ENCODE assay signal across 8 cellular contexts in the genomic region with DNA sequence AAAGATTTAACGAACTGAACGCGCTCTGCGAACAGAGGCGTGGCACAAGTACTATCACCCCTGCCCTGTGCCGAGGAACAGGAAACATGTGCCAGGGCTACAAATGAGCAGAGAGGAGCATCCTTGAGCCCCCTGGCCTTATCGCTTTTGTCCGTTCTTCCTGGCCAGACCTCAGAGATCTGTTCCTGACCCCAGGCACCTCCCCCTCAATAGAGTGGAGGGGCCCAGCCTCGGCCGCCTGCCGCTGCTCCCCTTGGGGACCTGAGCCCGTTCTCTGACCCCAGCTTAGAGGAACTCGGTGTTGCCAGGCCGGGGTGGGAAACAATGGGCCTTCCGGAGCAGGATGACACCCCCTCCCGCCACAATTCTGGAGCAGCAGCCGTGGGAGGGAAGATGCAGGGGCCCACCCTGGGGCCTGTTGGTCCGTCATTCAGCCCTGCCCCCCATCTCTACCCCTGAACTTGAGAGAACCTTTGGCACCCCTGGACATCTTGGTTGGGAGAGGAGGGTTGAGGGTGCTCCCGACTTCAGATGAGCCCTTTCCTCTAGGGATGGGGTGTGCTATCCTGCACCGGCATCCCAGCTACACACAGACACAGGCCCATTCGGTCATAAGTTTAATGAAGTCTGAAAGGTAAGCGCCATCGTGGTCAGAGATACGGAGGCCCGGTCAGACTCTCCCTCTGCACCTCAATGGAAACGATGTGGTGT. TPM values are rescaled to one million over a fixed set of nuclear protein-coding genes. Genes with fewer than 3 reads are reported as not detected.
A peak's percentile ranks its signal among the peaks of the same experiment; 100 is the strongest.
DNase-seq lines count a peak whose midpoint lies in the region; ATAC-seq and TF ChIP-seq lines count a peak whose summit lies in the region.

No MANE protein-coding gene starts in this region.

- DNase-seq in CD8-positive, alpha-beta T cell = peak in 3 of 7 experiments; percentile 8 to 58 (median 43)
- DNase-seq in Jurkat, Clone E6-1 (ENCODE audit: low read depth, low spot score) = no peak
- peak; percentile 56 for DNase-seq in activated CD4-positive, alpha-beta T cell treated with anti-CD3 and anti-CD28 coated beads for 48 hours
- DNase-seq in heart right ventricle (peak; percentile 77 to 88), skeletal muscle cell (ENCODE audit: low read depth) (no peak)

- CTCF ChIA-PET in CD8-positive, alpha-beta T cell (lab: Charles Lee) = interaction anchor here (0.7 to 1.8 kb wide), 5 partner anchors 21 to 185 kb away, joined by 3 to 6 read pairs (median 3); partner anchors contain the start of gene KDM6B

- H3K27me3 ChIP-seq in CD8-positive, alpha-beta T cell (ENCODE audit: insufficient read depth, low read length) = no peaks in the 10 kb centered on the region
- H3K27me3 ChIP-seq in heart right ventricle = no peaks in the 10 kb centered on the region

- WGBS in heart right ventricle, 2 donors = 12 to 18% methylated on average over 26 of the region's 26 CpGs

- peaks cover 17% of the 10 kb centered on the region for H3K36me3 Mint-ChIP-seq in CD8-positive, alpha-beta T cell

- intact Hi-C loops in CD8-positive, alpha-beta T cell (cut with DNase I, micrococcal nuclease) = loop anchor here (2.0 to 5.0 kb wide), 3 partner anchors 169 to 549 kb away; partner anchors contain the start of genes TP53 (in 2 of the 2), EIF5A (in 1 of the 2), POLR2A (in 1 of the 2) and SLC35G6 (in 1 of the 2)
- intact Hi-C loops in heart right ventricle (cut with DNase I) = loop anchor here in 8 of 10 donors (2.0 to 10.0 kb wide), 7 partner anchors 13 to 299 kb away; partner anchors contain the start of genes KDM6B (in 3 of the 8), PER1 (in 1 of the 8) and RNF227 (in 1 of the 8)

- no peak overlapping the region for H3K27ac Mint-ChIP-seq in CD8-positive, alpha-beta T cell

- no peaks in the 10 kb centered on the region for H3K9me3 ChIP-seq in CD8-positive, alpha-beta T cell (ENCODE audit: low read length)
- H3K9me3 ChIP-seq in heart right ventricle = no peaks in the 10 kb centered on the region

- no peaks in the 10 kb centered on the region for H3K9me3 Mint-ChIP-seq in CD8-positive, alpha-beta T cell

- H3K4me1 Mint-ChIP-seq in CD8-positive, alpha-beta T cell (ENCODE audit: low read depth) = peaks cover 14% of the 10 kb centered on the region

- TF ChIP-seq CTCF in CD8-positive, alpha-beta T cell (IDR thresholded peaks at IDR 0.05) = no peak
- no peak for TF ChIP-seq CTCF in heart right ventricle (IDR thresholded peaks at IDR 0.05)

- H3K4me3 Mint-ChIP-seq in CD8-positive, alpha-beta T cell = no peak overlapping the region

- H3K36me3 ChIP-seq in CD8-positive, alpha-beta T cell (ENCODE audit: insufficient read depth, low read length) = peaks cover 5% of the 10 kb centered on the region
- H3K36me3 ChIP-seq in heart right ventricle = peaks cover 0 to 57% (median 18%) of the 10 kb centered on the region in 9 donors

- POLR2A ChIA-PET in CD8-positive, alpha-beta T cell (lab: Charles Lee) = interaction anchor here (0.6 to 2.7 kb wide), 11 partner anchors 11 to 618 kb away, joined by 3 to 37 read pairs (median 6); partner anchors contain the start of genes KDM6B and RNF227

- ATAC-seq in CD8-positive, alpha-beta T cell = no peak
- ATAC-seq in heart right ventricle (peak; percentile 3 to 43 (median 28)), HG02884 (IDR thresholded peaks at IDR 0.05; ENCODE audit: unreplicated experiment) (no peak), GM18870 (IDR thresholded peaks at IDR 0.05; ENCODE audit: unreplicated experiment) (no peak), GM21367 (IDR thresholded peaks at IDR 0.05; ENCODE audit: unreplicated experiment) (no peak)

- H3K27me3 Mint-ChIP-seq in CD8-positive, alpha-beta T cell (ENCODE audit: low read depth) = no peaks in the 10 kb centered on the region

- peaks cover 34% of the 10 kb centered on the region for H3K4me1 ChIP-seq in CD8-positive, alpha-beta T cell (ENCODE audit: insufficient read depth, low read length)
- H3K4me1 ChIP-seq in heart right ventricle = peaks cover 3 to 62% (median 44%) of the 10 kb centered on the region in 9 donors

- H3K4me3 ChIP-seq in CD8-positive, alpha-beta T cell (ENCODE audit: low read depth, low read length) = peak overlapping the region; percentile 98
- H3K4me3 ChIP-seq in Jurkat, Clone E6-1 (ENCODE audit: low read length) = peak overlapping the region; percentile 93
- H3K4me3 ChIP-seq in heart right ventricle (peak overlapping the region; percentile 60 to 72 (median 68)), skeletal muscle cell (ENCODE audit: low read depth, low read length) (peak overlapping the region; percentile 75)

- peak overlapping the region; percentile 94 for H3K27ac ChIP-seq in CD8-positive, alpha-beta T cell (ENCODE audit: low read depth, low read length)
- peak overlapping the region; percentile 82 to 98 (median 93) for H3K27ac ChIP-seq in heart right ventricle

RNA-seq across cellular contexts. Expression of gene NAA38, which starts 1.1 kb away (rescaled TPM):
- 10 to 100 TPM; 14.3 to 16.5 TPM for total RNA-seq in CD8-positive, alpha-beta T cell
- 224 TPM for polyA plus RNA-seq in Jurkat, Clone E6-1 (2012; ENCODE audit: insufficient read depth, insufficient read length)
- total RNA-seq in heart right ventricle = 100 to 1,000 TPM in 1 of 10 donors, 10 to 100 TPM in 9; 59.2 to 115 (median 73.0) TPM
- polyA plus RNA-seq in heart right ventricle = 100 to 1,000 TPM; 108 to 167 TPM

RNA-seq across cellular contexts. Expression of gene TMEM88, which starts 1.4 kb away (rescaled TPM):
- 10 to 100 TPM; 33.3 to 33.7 TPM for total RNA-seq in CD8-positive, alpha-beta T cell
- 1.8 TPM for polyA plus RNA-seq in Jurkat, Clone E6-1 (2012; ENCODE audit: insufficient read depth, insufficient read length)
- 10 to 100 TPM; 12.3 to 47.4 (median 19.3) TPM for total RNA-seq in heart right ventricle
- polyA plus RNA-seq in heart right ventricle = 100 to 1,000 TPM; 121 to 298 TPM

RNA-seq across cellular contexts. Expression of gene CYB5D1, which starts 1.6 kb away (rescaled TPM):
- 10 to 100 TPM; 10.4 to 12.4 TPM for total RNA-seq in CD8-positive, alpha-beta T cell
- 15.5 TPM for polyA plus RNA-seq in Jurkat, Clone E6-1 (2012; ENCODE audit: insufficient read depth, insufficient read length)
- 10 to 100 TPM; 12.7 to 20.1 (median 16.0) TPM for total RNA-seq in heart right ventricle
- 10 to 100 TPM; 10.0 to 11.6 TPM for polyA plus RNA-seq in heart right ventricle

RNA-seq across cellular contexts. Expression of gene KDM6B, which starts 22.2 kb away (rescaled TPM):
- 100 to 1,000 TPM; 332 to 349 TPM for total RNA-seq in CD8-positive, alpha-beta T cell
- 18.9 TPM for polyA plus RNA-seq in Jurkat, Clone E6-1 (2012; ENCODE audit: insufficient read depth, insufficient read length)
- total RNA-seq in heart right ventricle = 10 to 100 TPM; 18.0 to 35.4 (median 26.9) TPM
- 10 to 100 TPM in 1 of 2 donors, 1 to 10 TPM in 1; 5.2 to 17.6 TPM for polyA plus RNA-seq in heart right ventricle

RNA-seq across cellular contexts. Expression of gene CHD3, which starts 32.4 kb away (rescaled TPM):
- total RNA-seq in CD8-positive, alpha-beta T cell = 100 to 1,000 TPM; 243 to 245 TPM
- polyA plus RNA-seq in Jurkat, Clone E6-1 (2012; ENCODE audit: insufficient read depth, insufficient read length) = 180 TPM
- total RNA-seq in heart right ventricle = 10 to 100 TPM in 5 of 10 donors, 1 to 10 TPM in 5; 8.2 to 22.0 (median 10.4) TPM
- polyA plus RNA-seq in heart right ventricle = 10 to 100 TPM; 13.7 to 29.0 TPM

Comparison
In these comparisons a context has a peak if more than half of its experiments do, and no peak if none do; other contexts are left out.
1. ATAC-seq: peak in heart right ventricle (8 of 8); none in CD8-positive, alpha-beta T cell (single experiment), HG02884 (single experiment), GM18870 (single experiment) and GM21367 (single experiment).
2. DNase-seq: peak in activated CD4-positive, alpha-beta T cell treated with anti-CD3 and anti-CD28 coated beads for 48 hours (single experiment) and heart right ventricle (2 of 2); none in Jurkat, Clone E6-1 (single experiment) and skeletal muscle cell (single experiment).
3. Peak in every context shown above with its lines, with median percentiles within 50 percentile points of each other: H3K4me3 ChIP-seq.